Comparison of ENCODE assay signal across 16 cellular contexts in the genomic region with DNA sequence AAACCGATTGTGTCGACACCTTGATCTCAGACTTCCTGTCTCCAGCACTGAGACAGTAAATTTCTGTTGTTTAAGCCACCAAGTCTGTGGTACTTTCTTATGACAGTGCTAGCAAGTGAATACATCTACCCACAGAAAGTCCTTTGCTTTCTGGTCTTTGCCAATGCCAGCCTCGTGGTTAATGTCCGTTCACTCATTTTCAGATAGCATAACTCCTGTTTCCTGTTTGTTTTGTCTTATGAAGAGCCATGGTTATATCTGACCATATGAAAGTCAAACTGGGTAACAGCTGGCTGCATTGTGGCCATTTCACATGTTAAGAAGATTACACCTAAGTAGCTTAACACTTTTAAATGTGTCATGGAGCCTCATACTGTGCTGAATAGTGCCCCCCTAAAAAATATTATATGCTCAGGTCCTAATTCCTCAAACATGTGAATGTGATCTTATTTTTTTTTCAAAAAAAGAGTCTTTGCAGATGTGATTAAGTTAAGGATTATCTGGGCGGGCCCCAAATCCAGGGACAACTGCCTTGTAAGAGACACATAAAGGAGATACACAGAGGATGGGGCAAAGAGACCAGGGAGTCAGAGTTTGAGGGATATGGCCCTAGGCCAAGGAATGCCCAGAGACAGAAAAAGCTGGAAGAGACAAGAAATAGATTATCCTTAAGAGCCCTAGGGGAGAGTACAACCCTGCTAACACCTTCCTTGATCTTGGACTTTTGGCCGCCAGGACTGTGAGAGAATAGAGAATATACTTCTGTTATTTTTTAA.
DNase-seq lines count a peak whose midpoint lies in the region; ATAC-seq and TF ChIP-seq lines count a peak whose summit lies in the region.
"Had no signal": no experiment of that assay in that cellular context is flagged by ENCODE, and none has a peak within 500 bp of the region (broad histone marks: within the 10 kb centered on the region; RNA-seq: fewer than 3 reads in every experiment).

No MANE protein-coding gene starts in this region.

- H3K27ac ChIP-seq in naive thymus-derived CD4-positive, alpha-beta T cell (ENCODE audit: low read depth, low read length), result no peak overlapping the region
- H3K27ac ChIP-seq: pancreas had no signal

- H3K9me3 ChIP-seq in naive thymus-derived CD4-positive, alpha-beta T cell (ENCODE audit: control insufficient read depth in 2 of 3, low read length in 3 of 3), result peaks cover 0 to 4% (median 0%) of the 10 kb centered on the region in 3 experiments
- H3K9me3 ChIP-seq: BE2C, pancreas had no signal

- TF ChIP-seq CTCF in type B pancreatic cell (conservative IDR thresholded peaks at IDR 0.05), result no peak

- peak; percentile 77 for ATAC-seq in GM18873 (IDR thresholded peaks at IDR 0.05; ENCODE audit: low FRiP score, unreplicated experiment)
- peak; percentile 81 for ATAC-seq in GM21786 (IDR thresholded peaks at IDR 0.05; ENCODE audit: unreplicated experiment)
- peak; percentile 85 for ATAC-seq in HG03457 (IDR thresholded peaks at IDR 0.05; ENCODE audit: unreplicated experiment)
- ATAC-seq in naive thymus-derived CD4-positive, alpha-beta T cell, result no peak
- ATAC-seq: pancreas had no signal

- peaks cover 0 to 4% (median 0%) of the 10 kb centered on the region in 5 donors for H3K36me3 Mint-ChIP-seq in naive thymus-derived CD4-positive, alpha-beta T cell
- H3K36me3 Mint-ChIP-seq in type B pancreatic cell, result no peaks in the 10 kb centered on the region
- H3K36me3 Mint-ChIP-seq: activated naive CD8-positive, alpha-beta T cell treated with anti-CD3 and anti-CD28 coated beads for 36 hours had no signal

- H3K9me3 Mint-ChIP-seq in naive thymus-derived CD4-positive, alpha-beta T cell, result peaks cover 0 to 9% (median 2%) of the 10 kb centered on the region in 11 donors
- H3K9me3 Mint-ChIP-seq in type B pancreatic cell, result no peaks in the 10 kb centered on the region

- CTCF ChIA-PET in naive thymus-derived CD4-positive, alpha-beta T cell (lab: Charles Lee), result no interaction called here

- H3K27ac Mint-ChIP-seq in naive thymus-derived CD4-positive, alpha-beta T cell, result no peak overlapping the region
- no peak overlapping the region for H3K27ac Mint-ChIP-seq in type B pancreatic cell
- H3K27ac Mint-ChIP-seq: activated naive CD8-positive, alpha-beta T cell treated with anti-CD3 and anti-CD28 coated beads for 36 hours had no signal

- H3K36me3 ChIP-seq in naive thymus-derived CD4-positive, alpha-beta T cell (ENCODE audit: control insufficient read depth in 2 of 3, insufficient read depth in 3 of 3, low read length in 3 of 3), result no peaks in the 10 kb centered on the region
- H3K36me3 ChIP-seq: BE2C, pancreas had no signal

- H3K4me1 ChIP-seq in naive thymus-derived CD4-positive, alpha-beta T cell (ENCODE audit: control insufficient read depth in 2 of 2, insufficient read depth in 2 of 2, low read length in 2 of 2), result no peaks in the 10 kb centered on the region
- H3K4me1 ChIP-seq: pancreas had no signal

- POLR2A ChIA-PET in naive thymus-derived CD4-positive, alpha-beta T cell (lab: Charles Lee), result no interaction called here

- H3K27me3 Mint-ChIP-seq in naive thymus-derived CD4-positive, alpha-beta T cell, result peaks cover 0 to 7% (median 0%) of the 10 kb centered on the region in 5 donors
- H3K27me3 Mint-ChIP-seq in type B pancreatic cell, result peaks cover 3% of the 10 kb centered on the region
- H3K27me3 Mint-ChIP-seq: activated naive CD8-positive, alpha-beta T cell treated with anti-CD3 and anti-CD28 coated beads for 36 hours had no signal

- no peak overlapping the region for H3K4me3 ChIP-seq in naive thymus-derived CD4-positive, alpha-beta T cell (ENCODE audit: low read length)
- H3K4me3 ChIP-seq: pancreas, smooth muscle cell had no signal

- intact Hi-C loops in naive thymus-derived CD4-positive, alpha-beta T cell (cut with micrococcal nuclease), result no loop called here

- DNase-seq in retina, result peak; percentile 6
- DNase-seq in NCI-H1417 treated with DMSO at 0.1 percent for 48 hours (lab: John Stamatoyannopoulos, UW), result no peak
- no peak for DNase-seq in naive thymus-derived CD4-positive, alpha-beta T cell
- no peak for DNase-seq in type B pancreatic cell (ENCODE audit: extremely low spot score, unreplicated experiment)
- DNase-seq: activated CD4-positive, alpha-beta T cell treated with anti-CD3 and anti-CD28 coated beads, Interleukin-2, amount 50 U/mL, for 1 hour; activated naive CD8-positive, alpha-beta T cell treated with anti-CD3 and anti-CD28 coated beads for 36 hours; BE2C; DMS 273 treated with DMSO at 0.1 percent for 48 hours; NCI-H2171 treated with DMSO at 0.1 percent for 48 hours; pancreas; SHP77 treated with DMSO at 0.1 percent for 48 hours; stimulated activated naive CD4-positive, alpha-beta T cell treated with Interleukin-2 at 50 U/mL for 16 hours had no signal

- no peaks in the 10 kb centered on the region for H3K27me3 ChIP-seq in naive thymus-derived CD4-positive, alpha-beta T cell (ENCODE audit: control insufficient read depth in 2 of 2, insufficient read depth in 2 of 2, low read length in 2 of 2)
- H3K27me3 ChIP-seq: BE2C, pancreas had no signal

- no peak overlapping the region for H3K4me3 Mint-ChIP-seq in naive thymus-derived CD4-positive, alpha-beta T cell
- no peak overlapping the region for H3K4me3 Mint-ChIP-seq in type B pancreatic cell
- H3K4me3 Mint-ChIP-seq: activated naive CD8-positive, alpha-beta T cell treated with anti-CD3 and anti-CD28 coated beads for 36 hours had no signal

- H3K4me1 Mint-ChIP-seq in naive thymus-derived CD4-positive, alpha-beta T cell, result no peaks in the 10 kb centered on the region
- H3K4me1 Mint-ChIP-seq in type B pancreatic cell (ENCODE audit: unreplicated experiment), result no peaks in the 10 kb centered on the region
- H3K4me1 Mint-ChIP-seq: activated naive CD8-positive, alpha-beta T cell treated with anti-CD3 and anti-CD28 coated beads for 36 hours had no signal
